In genomic region chr22:24270556-24271405, GRCh38 we compare ENCODE assay signal across 8 cellular contexts. TPM values are rescaled to one million over a fixed set of nuclear protein-coding genes. Genes with fewer than 3 reads are reported as not detected.
A peak's percentile ranks its signal among the peaks of the same experiment; 100 is the strongest.
DNase-seq lines count a peak whose midpoint lies in the region; ATAC-seq and TF ChIP-seq lines count a peak whose summit lies in the region.

Gene SPECC1L, plus strand, starts transcription at chr22:24270831. Its CDS starts 31,401 bp downstream, at chr22:24302232.

- H3K27ac ChIP-seq in cardiac muscle cell, result peak within 1 kb of the TSS; percentile 91
- H3K27ac ChIP-seq in transverse colon, result peak within 1 kb of the TSS; percentile 97 to 98 (median 97)

- no peaks in the 10 kb centered on the region for H3K9me3 Mint-ChIP-seq in activated naive CD8-positive, alpha-beta T cell treated with anti-CD3 and anti-CD28 coated beads, Interleukin-2, amount 50 U/mL, for 24 hours

- DNase-seq in NCI-H1417 (lab: John Stamatoyannopoulos, UW) (peak; percentile 80 to 93 (median 92)), SW480 (ENCODE audit: low spot score) (peak; percentile 81), cardiac muscle cell (ENCODE audit: low read depth in 1 of 2, low spot score in 1 of 2) (peak; percentile 94 to 97), pons (ENCODE audit: low spot score) (peak; percentile 88), transverse colon (peak; percentile 94)
- DNase-seq in activated naive CD8-positive, alpha-beta T cell treated with anti-CD3 and anti-CD28 coated beads, Interleukin-2, amount 50 U/mL, for 24 hours, result peak; percentile 94

- peak; percentile 92 for TF ChIP-seq POLR2A in transverse colon (IDR thresholded peaks at IDR 0.05)

- peaks cover 28% of the 10 kb centered on the region for H3K4me1 ChIP-seq in cardiac muscle cell (ENCODE audit: low read depth)
- H3K4me1 ChIP-seq in transverse colon, result peaks cover 9 to 44% (median 36%) of the 10 kb centered on the region in 4 donors

- H3K4me3 ChIP-seq in cardiac muscle cell (peak within 1 kb of the TSS; percentile 48), transverse colon (peak within 1 kb of the TSS; percentile 39 to 95 (median 87))

- H3K4me3 Mint-ChIP-seq in activated naive CD8-positive, alpha-beta T cell treated with anti-CD3 and anti-CD28 coated beads, Interleukin-2, amount 50 U/mL, for 24 hours, result peak within 1 kb of the TSS; percentile 87

- ATAC-seq in HG02763 (IDR thresholded peaks at IDR 0.05; ENCODE audit: unreplicated experiment), result peak; percentile 89
- ATAC-seq in activated naive CD8-positive, alpha-beta T cell treated with anti-CD3 and anti-CD28 coated beads, Interleukin-2, amount 50 U/mL, for 24 hours, result peak; percentile 90

- intact Hi-C loops in transverse colon (cut with DNase I; ENCODE audit: low total_unique reads), result no loop called here

- WGBS in transverse colon (ENCODE audit: low coverage in 1 of 2), 2 donors, result 0% methylated on average over 59 of the region's 90 CpGs; no CpG with 5 or more reads in 1 of the 2 donors

- no peak for TF ChIP-seq EP300 in transverse colon (IDR thresholded peaks at IDR 0.05; ENCODE audit: low read depth)

- H3K9me3 ChIP-seq in cardiac muscle cell (ENCODE audit: low read depth), result no peaks in the 10 kb centered on the region
- no peaks in the 10 kb centered on the region for H3K9me3 ChIP-seq in transverse colon

- in situ Hi-C loops in transverse colon (cut with MboI; ENCODE audit: low pct_ligation_motif_present in 1 of 4, low pct_unique_long_range_greater_than_20kb in 1 of 4, low sequenced_read_pairs in 3 of 4), result no loop called here

- peak within 1 kb of the TSS; percentile 88 for H3K27ac Mint-ChIP-seq in activated naive CD8-positive, alpha-beta T cell treated with anti-CD3 and anti-CD28 coated beads, Interleukin-2, amount 50 U/mL, for 24 hours

- H3K36me3 Mint-ChIP-seq in activated naive CD8-positive, alpha-beta T cell treated with anti-CD3 and anti-CD28 coated beads, Interleukin-2, amount 50 U/mL, for 24 hours (ENCODE audit: low read depth), result peaks cover 7% of the 10 kb centered on the region

- H3K36me3 ChIP-seq in cardiac muscle cell, result no peaks in the 10 kb centered on the region
- no peaks in the 10 kb centered on the region for H3K36me3 ChIP-seq in transverse colon

- H3K27me3 ChIP-seq in cardiac muscle cell, result no peaks in the 10 kb centered on the region
- H3K27me3 ChIP-seq in transverse colon, result no peaks in the 10 kb centered on the region

- no peaks in the 10 kb centered on the region for H3K27me3 Mint-ChIP-seq in activated naive CD8-positive, alpha-beta T cell treated with anti-CD3 and anti-CD28 coated beads, Interleukin-2, amount 50 U/mL, for 24 hours

- peak; percentile 24; the same call in 1 of the 2 replicates for TF ChIP-seq CTCF in GM12874 (IDR thresholded peaks at IDR 0.05; ENCODE audit: insufficient read depth, low read depth, low read length)
- peak; percentile 24 for TF ChIP-seq CTCF in cardiac muscle cell (IDR thresholded peaks at IDR 0.05; ENCODE audit: low read depth, low read length)
- TF ChIP-seq CTCF in transverse colon (IDR thresholded peaks at IDR 0.05), result peak in 2 of 5 experiments; percentile 33 to 39

- H3K4me1 Mint-ChIP-seq in activated naive CD8-positive, alpha-beta T cell treated with anti-CD3 and anti-CD28 coated beads, Interleukin-2, amount 50 U/mL, for 24 hours, result peaks cover 40% of the 10 kb centered on the region

RNA-seq across cellular contexts. Expression of gene SPECC1L, which starts in this region (rescaled TPM):
- total RNA-seq in cardiac muscle cell (36.9 and 43.2 TPM in 2 replicates), transverse colon (100 to 1,000 TPM in 1 of 4 donors, 10 to 100 TPM in 3; 50.4 to 125 (median 68.0) TPM)
- 19.7 and 26.9 TPM in 2 replicates for polyA plus RNA-seq in cardiac muscle cell

Comparison
In these comparisons a context has a peak if more than half of its experiments do, and no peak if none do; other contexts are left out.
1. Peak in every context shown above with its lines: DNase-seq, ATAC-seq, H3K4me3 ChIP-seq and H3K27ac ChIP-seq.